1 cellular context compared by ENCODE assay signal in the genomic region with DNA sequence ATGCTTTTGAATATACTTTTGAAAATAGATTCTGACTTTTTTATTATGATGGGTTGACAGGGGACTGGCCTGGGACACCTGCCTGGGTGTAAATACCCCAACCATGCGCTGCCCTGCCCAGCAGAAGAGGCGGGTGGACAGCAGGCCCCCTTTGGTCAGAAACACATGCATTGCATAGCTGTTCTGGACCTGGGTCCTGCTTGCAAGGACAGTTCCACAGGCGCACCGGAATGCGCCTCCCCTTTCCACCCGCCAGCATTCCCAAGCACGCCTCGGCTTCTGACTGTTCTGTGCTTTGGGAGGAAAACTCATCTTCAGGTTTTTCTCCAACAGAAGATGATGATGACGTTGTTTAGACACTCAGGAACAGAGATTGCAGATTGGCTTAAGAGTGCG.
TF ChIP-seq lines count a peak whose summit lies in the region.

No MANE protein-coding gene starts in this region.

TF ChIP-seq in GM12878, 131 proteins besides CTCF, POLR2A, EP300 and RAD21:
- TF ChIP-seq, protein P1, sequence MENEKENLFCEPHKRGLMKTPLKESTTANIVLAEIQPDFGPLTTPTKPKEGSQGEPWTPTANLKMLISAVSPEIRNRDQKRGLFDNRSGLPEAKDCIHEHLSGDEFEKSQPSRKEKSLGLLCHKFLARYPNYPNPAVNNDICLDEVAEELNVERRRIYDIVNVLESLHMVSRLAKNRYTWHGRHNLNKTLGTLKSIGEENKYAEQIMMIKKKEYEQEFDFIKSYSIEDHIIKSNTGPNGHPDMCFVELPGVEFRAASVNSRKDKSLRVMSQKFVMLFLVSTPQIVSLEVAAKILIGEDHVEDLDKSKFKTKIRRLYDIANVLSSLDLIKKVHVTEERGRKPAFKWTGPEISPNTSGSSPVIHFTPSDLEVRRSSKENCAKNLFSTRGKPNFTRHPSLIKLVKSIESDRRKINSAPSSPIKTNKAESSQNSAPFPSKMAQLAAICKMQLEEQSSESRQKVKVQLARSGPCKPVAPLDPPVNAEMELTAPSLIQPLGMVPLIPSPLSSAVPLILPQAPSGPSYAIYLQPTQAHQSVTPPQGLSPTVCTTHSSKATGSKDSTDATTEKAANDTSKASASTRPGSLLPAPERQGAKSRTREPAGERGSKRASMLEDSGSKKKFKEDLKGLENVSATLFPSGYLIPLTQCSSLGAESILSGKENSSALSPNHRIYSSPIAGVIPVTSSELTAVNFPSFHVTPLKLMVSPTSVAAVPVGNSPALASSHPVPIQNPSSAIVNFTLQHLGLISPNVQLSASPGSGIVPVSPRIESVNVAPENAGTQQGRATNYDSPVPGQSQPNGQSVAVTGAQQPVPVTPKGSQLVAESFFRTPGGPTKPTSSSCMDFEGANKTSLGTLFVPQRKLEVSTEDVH (IDR thresholded peaks at IDR 0.05; ENCODE audit: low read depth, partially characterized antibody): no peak
- no peak for TF ChIP-seq NFYA (IDR thresholded peaks at IDR 0.05; ENCODE audit: borderline replicate concordance, low read depth, low read length)
TF ChIP-seq in GM12878: peak in this region for 0.
